In the genomic region with DNA sequence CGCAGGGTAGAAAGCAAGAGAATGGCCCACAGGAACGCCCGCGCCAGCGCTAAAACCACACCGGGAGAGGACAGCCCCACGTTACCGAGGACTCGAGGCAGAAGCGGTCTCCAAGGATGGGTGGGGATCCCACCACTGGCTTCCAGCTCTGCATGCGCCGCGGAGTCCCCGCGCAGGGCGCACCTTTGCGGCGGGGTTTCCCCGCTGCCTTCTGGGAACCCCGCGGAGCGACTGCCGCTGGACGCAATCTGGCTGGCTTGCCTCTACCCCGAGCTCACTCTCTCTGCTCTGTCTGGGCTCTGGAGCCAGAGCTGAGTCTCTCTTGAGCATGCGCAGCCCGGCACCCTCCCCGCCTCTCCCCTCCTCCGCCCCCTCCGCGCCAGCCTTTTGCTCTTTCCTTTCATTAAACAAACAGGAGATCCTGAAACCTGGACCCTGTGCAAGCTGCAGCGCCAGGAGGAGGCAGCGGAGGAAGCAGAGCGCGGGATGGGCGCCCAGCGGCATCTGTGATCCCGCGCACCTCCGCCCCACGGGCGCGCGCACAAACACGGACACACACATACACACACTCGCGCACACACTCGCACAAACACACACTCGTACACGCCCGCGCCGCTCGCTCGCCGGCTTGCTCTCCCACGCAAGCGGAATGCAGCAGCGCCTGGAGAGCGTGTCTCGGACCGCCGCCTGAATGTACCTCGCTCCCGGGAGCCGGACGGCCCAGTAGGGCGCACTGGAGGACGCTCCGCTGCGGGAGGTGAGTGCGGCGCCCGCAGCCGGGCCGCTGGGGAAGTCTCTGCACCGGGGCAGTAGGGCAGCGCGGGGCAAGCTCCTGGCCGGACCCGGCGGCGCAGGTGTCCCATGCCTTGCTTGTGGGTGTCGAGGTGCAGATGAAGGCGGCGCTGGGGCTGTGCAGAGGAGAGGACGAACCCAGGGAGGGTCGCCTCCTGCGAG, we compare ENCODE assay signal across 8 cellular contexts. TPM values are rescaled to one million over a fixed set of nuclear protein-coding genes. Genes with fewer than 3 reads are reported as not detected.
DNase-seq lines count a peak whose midpoint lies in the region; ATAC-seq and TF ChIP-seq lines count a peak whose summit lies in the region.

A gene (plus strand): TSS at position 382 of the 954 bp plus-strand sequence.

- H3K9me3 Mint-ChIP-seq in nephron progenitor cell: no peaks in the 10 kb centered on the region

- H3K4me3 ChIP-seq in HUES64 (ENCODE audit: low read length): peak within 1 kb of the TSS; percentile 91
- peak within 1 kb of the TSS; percentile 60 for H3K4me3 ChIP-seq in SJCRH30

- H3K36me3 ChIP-seq in HUES64 (ENCODE audit: insufficient read depth, low read length) (no peaks in the 10 kb centered on the region), SJCRH30 (no peaks in the 10 kb centered on the region)

- H3K27me3 ChIP-seq in HUES64 (ENCODE audit: insufficient read depth, low read length) (peaks cover 66% of the 10 kb centered on the region), SJCRH30 (peaks cover 7% of the 10 kb centered on the region; the same call in 1 of the 2 replicates)

- DNase-seq in AG08396 (ENCODE audit: low spot score) (peak; percentile 56), SJCRH30 (peak; percentile 84 to 86), fibroblast of peridontal ligament (ENCODE audit: extremely low read depth) (peak; percentile 0), nephron progenitor cell (peak; percentile 90), Kasumi-1 (lab: John Stamatoyannopoulos, UW) (no peak)
- DNase-seq in stimulated activated CD4-positive, alpha-beta T cell treated with anti-CD3 and anti-CD28 coated beads, Interleukin-1b, Interleukin-23, amount 100 ng/mL, for 48 hours: no peak

- no peaks in the 10 kb centered on the region for H3K9me3 ChIP-seq in HUES64 (ENCODE audit: insufficient read depth, low read depth, low read length)
- no peaks in the 10 kb centered on the region for H3K9me3 ChIP-seq in SJCRH30 (replicated peaks)

- H3K9ac ChIP-seq in HUES64 (ENCODE audit: low read depth, low read length): peak within 1 kb of the TSS; percentile 61

- H3K27ac Mint-ChIP-seq in nephron progenitor cell: no peak within 1 kb of the TSS

- H3K27me3 Mint-ChIP-seq in nephron progenitor cell (ENCODE audit: low read depth, poor library complexity): peaks cover 81% of the 10 kb centered on the region

- H3K4me3 Mint-ChIP-seq in nephron progenitor cell: peak within 1 kb of the TSS; percentile 91

- WGBS in HUES64: under 1% methylated on average over 89 of the region's 89 CpGs

- no peak for ATAC-seq in GM21423 (IDR thresholded peaks at IDR 0.05; ENCODE audit: unreplicated experiment)

- H3K4me1 Mint-ChIP-seq in nephron progenitor cell: peaks cover 29% of the 10 kb centered on the region

- no peak for TF ChIP-seq CTCF in nephron progenitor cell (IDR thresholded peaks at IDR 0.05)

- no peaks in the 10 kb centered on the region for H3K36me3 Mint-ChIP-seq in nephron progenitor cell (ENCODE audit: low read depth)

- no peak within 1 kb of the TSS for H3K27ac ChIP-seq in HUES64 (ENCODE audit: low read depth, low read length)
- H3K27ac ChIP-seq in SJCRH30: no peak within 1 kb of the TSS

- peaks cover 11% of the 10 kb centered on the region for H3K4me1 ChIP-seq in HUES64 (ENCODE audit: insufficient read depth, low read length)
- H3K4me1 ChIP-seq in SJCRH30: peaks cover 7% of the 10 kb centered on the region

RNA-seq across cellular contexts. Expression of the gene that starts here (rescaled TPM):
- 1.2 TPM for polyA plus RNA-seq in HUES64 (2013, experiment 1 of 2)
- 1.1 TPM for polyA plus RNA-seq in HUES64 (2013, experiment 2 of 2)
- 0.63 and 0.93 TPM in 2 replicates for total RNA-seq in SJCRH30 (2014; rRNA removed; shearing (Covaris generic))

Comparison
In these comparisons a context has a peak if more than half of its experiments do, and no peak if none do; other contexts are left out.
1. Peak in DNase-seq and H3K4me3 ChIP-seq in SJCRH30; RNA of the gene not detected or under 1 TPM.
2. DNase-seq: peak in AG08396 (single experiment), fibroblast of peridontal ligament (single experiment) and nephron progenitor cell (single experiment); none in Kasumi-1 (0 of 2) and stimulated activated CD4-positive, alpha-beta T cell treated with anti-CD3 and anti-CD28 coated beads, Interleukin-1b, Interleukin-23, amount 100 ng/mL, for 48 hours (single experiment).